In the genomic region with DNA sequence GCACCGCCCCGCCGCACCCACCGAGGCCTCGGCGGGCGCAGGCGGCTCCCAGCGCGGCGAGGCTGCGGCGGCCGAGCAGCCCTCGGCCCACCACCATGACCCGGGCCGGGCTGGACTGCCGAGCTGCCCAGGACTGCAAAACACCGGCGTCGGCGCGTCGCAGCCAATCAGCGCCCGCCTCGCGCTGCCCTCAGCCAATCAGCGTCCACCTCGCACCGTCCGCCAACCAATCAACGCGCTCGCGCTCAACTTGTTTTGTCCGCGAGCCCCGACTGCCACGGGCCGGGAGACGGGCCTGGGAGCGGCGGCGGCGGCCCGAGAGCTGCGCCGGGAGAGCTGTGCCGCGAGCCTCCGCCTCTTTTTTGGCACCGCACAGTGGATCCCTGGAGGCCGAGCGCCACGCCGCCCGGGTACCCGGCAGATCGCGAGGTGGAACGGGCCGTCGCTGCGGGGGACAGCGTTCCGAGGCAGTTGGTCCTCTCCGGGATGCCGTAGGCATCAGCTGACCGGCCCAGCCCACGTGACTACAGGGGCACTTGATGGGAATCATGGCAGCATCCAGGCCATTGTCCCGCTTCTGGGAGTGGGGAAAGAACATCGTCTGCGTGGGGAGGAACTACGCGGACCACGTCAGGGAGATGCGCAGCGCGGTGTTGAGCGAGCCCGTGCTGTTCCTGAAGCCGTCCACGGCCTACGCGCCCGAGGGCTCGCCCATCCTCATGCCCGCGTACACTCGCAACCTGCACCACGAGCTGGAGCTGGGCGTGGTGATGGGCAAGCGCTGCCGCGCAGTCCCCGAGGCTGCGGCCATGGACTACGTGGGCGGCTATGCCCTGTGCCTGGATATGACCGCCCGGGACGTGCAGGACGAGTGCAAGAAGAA, we compare ENCODE assay signal across 1 cellular context.
TF ChIP-seq lines count a peak whose summit lies in the region.

FAHD1 (plus strand) TSS at position 516 of the 883 bp plus-strand sequence; CDS start at position 549, 33 bp downstream.
HAGH (minus strand) TSS at position 135 of the 883 bp plus-strand sequence; CDS start at position 97, 38 bp downstream.

TF ChIP-seq in HepG2, 621 proteins besides CTCF, POLR2A, EP300 and RAD21 (continued from another document and continues in another):
- TF ChIP-seq HMGA1 (CRISPR knock-in tag; conservative IDR thresholded peaks at IDR 0.05) (no peak), NFATC3 (CRISPR knock-in tag; IDR thresholded peaks at IDR 0.05) (peak; percentile 87; the same call in 1 of the 2 replicates), ZNF607 (CRISPR knock-in tag; IDR thresholded peaks at IDR 0.05; ENCODE audit: borderline replicate concordance) (peak; percentile 84), ZNF710 (CRISPR knock-in tag; IDR thresholded peaks at IDR 0.05; ENCODE audit: borderline replicate concordance) (peak; percentile 89), CBX5 (CRISPR knock-in tag; IDR thresholded peaks at IDR 0.05; ENCODE audit: borderline replicate concordance) (peak; percentile 88), ZNF552 (CRISPR knock-in tag; IDR thresholded peaks at IDR 0.05; ENCODE audit: borderline replicate concordance) (0 out of 2 replicates have a peak, but pooled peaks have one; percentile 56), KLF6 (CRISPR knock-in tag; IDR thresholded peaks at IDR 0.05) (peak; percentile 67; the same call in 1 of the 2 replicates), SMAD9 (CRISPR knock-in tag; IDR thresholded peaks at IDR 0.05) (no peak), ZBTB1 (CRISPR knock-in tag; IDR thresholded peaks at IDR 0.05; ENCODE audit: borderline replicate concordance) (no peak), BRF2 (CRISPR knock-in tag; IDR thresholded peaks at IDR 0.05) (peak; percentile 67; the same call in 1 of the 2 replicates), NRL (CRISPR knock-in tag; IDR thresholded peaks at IDR 0.05; ENCODE audit: borderline replicate concordance) (peak; percentile 96), ZBTB34 (CRISPR knock-in tag; IDR thresholded peaks at IDR 0.05) (no peak), ATF6 (CRISPR knock-in tag; conservative IDR thresholded peaks at IDR 0.05) (no peak), MXD4 (CRISPR knock-in tag; IDR thresholded peaks at IDR 0.05) (peak; percentile 87; the same call in 1 of the 2 replicates), SNRNP70 (IDR thresholded peaks at IDR 0.05; ENCODE audit: low read depth, low read length) (no peak), ZNF549 (CRISPR knock-in tag; IDR thresholded peaks at IDR 0.05) (no peak), KLF9 (CRISPR knock-in tag; IDR thresholded peaks at IDR 0.05; ENCODE audit: low read depth) (peak; percentile 87), FOXA3 (CRISPR knock-in tag; IDR thresholded peaks at IDR 0.05) (peak; percentile 45; the same call in 1 of the 2 replicates), TFE3 (CRISPR knock-in tag; IDR thresholded peaks at IDR 0.05) (peak; percentile 97), GATAD1 (CRISPR knock-in tag; IDR thresholded peaks at IDR 0.05) (peak; percentile 100), ZNF503 (CRISPR knock-in tag; IDR thresholded peaks at IDR 0.05) (0 out of 2 replicates have a peak, but pooled peaks have one; percentile 58), DDIT3 (CRISPR knock-in tag; IDR thresholded peaks at IDR 0.05) (no peak), ISL2 (CRISPR knock-in tag; IDR thresholded peaks at IDR 0.05) (peak; percentile 63), POLR2G (IDR thresholded peaks at IDR 0.05; ENCODE audit: low read depth, low read length) (peak; percentile 93), PTBP1 (IDR thresholded peaks at IDR 0.05; ENCODE audit: low read depth, low read length, poor library complexity, severe bottlenecking) (no peak), RCOR2 (CRISPR knock-in tag; IDR thresholded peaks at IDR 0.05) (0 out of 2 replicates have a peak, but pooled peaks have one; percentile 22), ZNF546 (CRISPR knock-in tag; conservative IDR thresholded peaks at IDR 0.05) (no peak), ZNF33A (CRISPR knock-in tag; IDR thresholded peaks at IDR 0.05; ENCODE audit: borderline replicate concordance) (no peak), ZNF737 (CRISPR knock-in tag; IDR thresholded peaks at IDR 0.05; ENCODE audit: borderline replicate concordance) (peak; percentile 92), STAT5B (CRISPR knock-in tag; IDR thresholded peaks at IDR 0.05) (no peak), NCOA1 (CRISPR knock-in tag; IDR thresholded peaks at IDR 0.05) (0 out of 2 replicates have a peak, but pooled peaks have one; percentile 63), PPARG (CRISPR knock-in tag; conservative IDR thresholded peaks at IDR 0.05) (0 out of 2 replicates have a peak, but pooled peaks have one; percentile 10), ZNF747 (CRISPR knock-in tag; IDR thresholded peaks at IDR 0.05; ENCODE audit: borderline replicate concordance) (peak; percentile 94), CEBPZ (IDR thresholded peaks at IDR 0.05; ENCODE audit: low read length) (no peak), TEAD2 (CRISPR knock-in tag; IDR thresholded peaks at IDR 0.05) (no peak), MTF2 (CRISPR knock-in tag; IDR thresholded peaks at IDR 0.05; ENCODE audit: borderline replicate concordance) (peak; percentile 94)
- TF ChIP-seq, protein P1, sequence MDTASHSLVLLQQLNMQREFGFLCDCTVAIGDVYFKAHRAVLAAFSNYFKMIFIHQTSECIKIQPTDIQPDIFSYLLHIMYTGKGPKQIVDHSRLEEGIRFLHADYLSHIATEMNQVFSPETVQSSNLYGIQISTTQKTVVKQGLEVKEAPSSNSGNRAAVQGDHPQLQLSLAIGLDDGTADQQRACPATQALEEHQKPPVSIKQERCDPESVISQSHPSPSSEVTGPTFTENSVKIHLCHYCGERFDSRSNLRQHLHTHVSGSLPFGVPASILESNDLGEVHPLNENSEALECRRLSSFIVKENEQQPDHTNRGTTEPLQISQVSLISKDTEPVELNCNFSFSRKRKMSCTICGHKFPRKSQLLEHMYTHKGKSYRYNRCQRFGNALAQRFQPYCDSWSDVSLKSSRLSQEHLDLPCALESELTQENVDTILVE (CRISPR knock-in tag; IDR thresholded peaks at IDR 0.05) = peak; percentile 80; the same call in 1 of the 2 replicates
- TF ChIP-seq, protein P2, sequence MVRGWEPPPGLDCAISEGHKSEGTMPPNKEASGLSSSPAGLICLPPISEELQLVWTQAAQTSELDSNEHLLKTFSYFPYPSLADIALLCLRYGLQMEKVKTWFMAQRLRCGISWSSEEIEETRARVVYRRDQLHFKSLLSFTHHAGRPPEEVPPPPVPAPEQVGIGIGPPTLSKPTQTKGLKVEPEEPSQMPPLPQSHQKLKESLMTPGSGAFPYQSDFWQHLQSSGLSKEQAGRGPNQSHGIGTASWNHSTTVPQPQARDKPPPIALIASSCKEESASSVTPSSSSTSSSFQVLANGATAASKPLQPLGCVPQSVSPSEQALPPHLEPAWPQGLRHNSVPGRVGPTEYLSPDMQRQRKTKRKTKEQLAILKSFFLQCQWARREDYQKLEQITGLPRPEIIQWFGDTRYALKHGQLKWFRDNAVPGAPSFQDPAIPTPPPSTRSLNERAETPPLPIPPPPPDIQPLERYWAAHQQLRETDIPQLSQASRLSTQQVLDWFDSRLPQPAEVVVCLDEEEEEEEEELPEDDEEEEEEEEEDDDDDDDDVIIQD (CRISPR knock-in tag; IDR thresholded peaks at IDR 0.05; ENCODE audit: low read depth) = no peak
